Comparison of ENCODE assay signal across 10 cellular contexts in genomic region chr3:157086053-157086761, GRCh38.
A peak's percentile ranks its signal among the peaks of the same experiment; 100 is the strongest.
DNase-seq lines count a peak whose midpoint lies in the region; ATAC-seq and TF ChIP-seq lines count a peak whose summit lies in the region.
"Had no signal": no experiment of that assay in that cellular context is flagged by ENCODE, and none has a peak within 500 bp of the region (broad histone marks: within the 10 kb centered on the region; RNA-seq: fewer than 3 reads in every experiment).

No MANE protein-coding gene starts in this region.

- peaks cover 87% of the 10 kb centered on the region for H3K4me1 Mint-ChIP-seq in nephron

- peak in 6 of 10 donors; percentile 43 to 71 (median 63) for DNase-seq in dorsolateral prefrontal cortex
- no peak for DNase-seq in SK-N-DZ (ENCODE audit: low spot score)
- DNase-seq in DMS53 (lab: John Stamatoyannopoulos, UW): no peak
- DNase-seq: central memory CD4-positive, alpha-beta T cell; NCI-H1694 treated with DMSO at 0.1 percent for 48 hours had no signal

- H3K27ac ChIP-seq in ACC112 (ENCODE audit: low read depth, low read length) (peak overlapping the region; percentile 97), OCI-LY3 (ENCODE audit: low read length) (no peak overlapping the region), dorsolateral prefrontal cortex (peak overlapping the region in 57 of 59 donors; percentile 6 to 100 (median 100))

- H3K36me3 ChIP-seq in ACC112 (ENCODE audit: insufficient read depth, low read length) (no peaks in the 10 kb centered on the region), OCI-LY3 (replicated peaks; ENCODE audit: low read depth, low read length) (no peaks in the 10 kb centered on the region)

- H3K79me2 ChIP-seq in ACC112 (ENCODE audit: control insufficient read depth, insufficient read depth, low read length, unreplicated experiment) (no peaks in the 10 kb centered on the region), OCI-LY3 (ENCODE audit: low read length) (no peaks in the 10 kb centered on the region)

- no peak for TF ChIP-seq CTCF in OCI-LY3 (IDR thresholded peaks at IDR 0.05; ENCODE audit: low read depth, low read length)
- TF ChIP-seq CTCF in dorsolateral prefrontal cortex (IDR thresholded peaks at IDR 0.05 in 54 of 56, conservative IDR thresholded peaks at IDR 0.05 in 2 of 56; ENCODE audit: low read depth in 1 of 56, partially characterized antibody in 56 of 56): no peak
- no peak for TF ChIP-seq CTCF in nephron (IDR thresholded peaks at IDR 0.05; ENCODE audit: unreplicated experiment in 3 of 3)

- H4K20me1 ChIP-seq in OCI-LY3 (ENCODE audit: insufficient read depth, low read length): no peaks in the 10 kb centered on the region

- ATAC-seq in HG03457 (IDR thresholded peaks at IDR 0.05; ENCODE audit: unreplicated experiment): no peak
- ATAC-seq in GM21447 (IDR thresholded peaks at IDR 0.05; ENCODE audit: unreplicated experiment): no peak

- H3K4me2 ChIP-seq in OCI-LY3 (ENCODE audit: low read length): peak overlapping the region; percentile 37

- H3K9me3 Mint-ChIP-seq in nephron: no peaks in the 10 kb centered on the region

- intact Hi-C loops in dorsolateral prefrontal cortex (cut with DNase I): loop anchor here in 1 of 2 donors (5.0 kb wide), 1 partner anchor 529 kb away; the partner anchor contains the start of gene SSR3

- H3K9me3 ChIP-seq in OCI-LY3 (ENCODE audit: insufficient read depth, low read length): no peaks in the 10 kb centered on the region

- no peak overlapping the region for H3K9ac ChIP-seq in OCI-LY3 (ENCODE audit: low read length)

- no peak overlapping the region for H3K4me3 ChIP-seq in ACC112 (ENCODE audit: low read depth, low read length)
- 0 out of 2 replicates have a peak overlapping the region, but pooled peaks have one; percentile 6 for H3K4me3 ChIP-seq in OCI-LY3 (ENCODE audit: low read length)
- peak overlapping the region in 2 of 59 donors; percentile 11 to 18 for H3K4me3 ChIP-seq in dorsolateral prefrontal cortex

- no peaks in the 10 kb centered on the region for H3K27me3 Mint-ChIP-seq in nephron (ENCODE audit: low read depth)

- H3K36me3 Mint-ChIP-seq in nephron (ENCODE audit: low read depth): no peaks in the 10 kb centered on the region

- H3K4me3 Mint-ChIP-seq in nephron: peak overlapping the region in 1 of 3 experiments; percentile 13

- peak overlapping the region; percentile 99 to 100 (median 99) for H3K27ac Mint-ChIP-seq in nephron

- H3K27me3 ChIP-seq in ACC112 (ENCODE audit: insufficient read depth, low read length) (no peaks in the 10 kb centered on the region), OCI-LY3 (ENCODE audit: low read depth, low read length) (no peaks in the 10 kb centered on the region), dorsolateral prefrontal cortex (no peaks in the 10 kb centered on the region)

- H3K4me1 ChIP-seq in ACC112 (ENCODE audit: control insufficient read depth, insufficient read depth, low read length, unreplicated experiment) (peaks cover 59% of the 10 kb centered on the region), OCI-LY3 (ENCODE audit: low read length) (peaks cover 56% of the 10 kb centered on the region)

- peak overlapping the region; percentile 5 for H2AFZ ChIP-seq in ACC112 (ENCODE audit: low read length, unreplicated experiment)
- H2AFZ ChIP-seq in OCI-LY3 (ENCODE audit: low read depth, low read length): peak overlapping the region; percentile 49; the same call in 1 of the 2 replicates

Comparison
In these comparisons a context has a peak if more than half of its experiments do, and no peak if none do; other contexts are left out.
1. DNase-seq: peak in dorsolateral prefrontal cortex (6 of 10); none in SK-N-DZ (single experiment) and DMS53 (single experiment).